ENCODE assay signal across 1 cellular context in the genomic region with DNA sequence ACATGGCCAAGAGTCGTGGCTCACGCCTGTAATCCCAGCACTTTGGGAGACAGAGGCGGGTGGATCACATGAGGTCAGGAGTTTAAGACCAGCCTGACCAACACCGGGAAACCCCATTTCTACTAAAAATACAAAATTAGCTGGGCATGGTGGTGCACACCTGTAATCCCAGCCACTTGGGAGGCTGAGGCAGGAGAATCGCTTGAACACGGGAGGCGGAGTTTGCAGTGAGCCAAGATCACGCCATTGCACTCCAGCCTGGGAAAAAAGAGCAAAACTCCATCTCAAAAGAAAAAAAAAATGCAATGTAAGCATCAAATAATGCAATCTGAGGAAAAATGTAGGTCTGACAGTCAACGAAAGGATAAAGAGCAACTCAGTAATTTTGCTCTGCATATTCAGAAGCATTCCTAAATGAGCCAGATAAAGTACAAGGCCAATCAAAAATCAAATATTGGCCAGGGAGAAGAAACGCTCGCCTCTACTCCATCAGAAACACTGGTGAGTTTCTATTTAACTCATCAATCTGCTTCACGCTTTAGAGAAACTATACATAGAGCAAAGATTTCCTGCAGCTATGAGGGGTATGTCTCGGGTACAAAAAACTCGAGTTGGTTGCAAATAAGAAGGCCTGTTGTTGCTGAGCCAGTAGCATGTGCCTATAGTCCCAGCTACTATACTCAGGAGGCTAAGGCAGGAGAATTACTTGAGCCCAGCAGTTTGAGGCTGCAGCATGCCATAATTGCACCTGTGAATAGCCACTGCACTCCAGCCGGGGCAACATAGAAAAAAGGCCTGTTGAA.
A peak's percentile ranks its signal among the peaks of the same experiment; 100 is the strongest.
TF ChIP-seq lines count a peak whose summit lies in the region.

No MANE protein-coding gene starts in this region.

TF ChIP-seq in K562, 482 proteins besides CTCF, POLR2A, EP300 and RAD21:
- TF ChIP-seq CCAR2 (IDR thresholded peaks at IDR 0.05; ENCODE audit: low read depth, low read length) (no peak), ZNF133 (CRISPR knock-in tag; IDR thresholded peaks at IDR 0.05) (no peak), GTF2E2 (tag; IDR thresholded peaks at IDR 0.05) (no peak), ZNF79 (CRISPR knock-in tag; IDR thresholded peaks at IDR 0.05; ENCODE audit: low read depth) (no peak), MED1 (CRISPR knock-in tag; IDR thresholded peaks at IDR 0.05; ENCODE audit: borderline replicate concordance) (no peak), HMG20A (CRISPR knock-in tag; conservative IDR thresholded peaks at IDR 0.05) (no peak), SAFB2 (IDR thresholded peaks at IDR 0.05; ENCODE audit: borderline replicate concordance, low read depth, low read length, severe bottlenecking) (no peak), ZBTB8A (IDR thresholded peaks at IDR 0.05; ENCODE audit: partially characterized antibody) (no peak), MAFG (tag; conservative IDR thresholded peaks at IDR 0.05) (peak; percentile 70), ZNF316 (IDR thresholded peaks at IDR 0.05) (peak; percentile 89), MTA2 (IDR thresholded peaks at IDR 0.05; ENCODE audit: low read depth) (no peak), ZNF263 (CRISPR knock-in tag; IDR thresholded peaks at IDR 0.05; ENCODE audit: borderline replicate concordance) (no peak), MAFK (IDR thresholded peaks at IDR 0.05; ENCODE audit: low read length) (peak; percentile 16; the same call in 1 of the 2 replicates), ETS1 (conservative IDR thresholded peaks at IDR 0.05; ENCODE audit: control insufficient read depth, low read depth, low read length) (no peak), C11orf30 (IDR thresholded peaks at IDR 0.05; ENCODE audit: low read depth) (peak; percentile 72)
- TF ChIP-seq, protein P1, sequence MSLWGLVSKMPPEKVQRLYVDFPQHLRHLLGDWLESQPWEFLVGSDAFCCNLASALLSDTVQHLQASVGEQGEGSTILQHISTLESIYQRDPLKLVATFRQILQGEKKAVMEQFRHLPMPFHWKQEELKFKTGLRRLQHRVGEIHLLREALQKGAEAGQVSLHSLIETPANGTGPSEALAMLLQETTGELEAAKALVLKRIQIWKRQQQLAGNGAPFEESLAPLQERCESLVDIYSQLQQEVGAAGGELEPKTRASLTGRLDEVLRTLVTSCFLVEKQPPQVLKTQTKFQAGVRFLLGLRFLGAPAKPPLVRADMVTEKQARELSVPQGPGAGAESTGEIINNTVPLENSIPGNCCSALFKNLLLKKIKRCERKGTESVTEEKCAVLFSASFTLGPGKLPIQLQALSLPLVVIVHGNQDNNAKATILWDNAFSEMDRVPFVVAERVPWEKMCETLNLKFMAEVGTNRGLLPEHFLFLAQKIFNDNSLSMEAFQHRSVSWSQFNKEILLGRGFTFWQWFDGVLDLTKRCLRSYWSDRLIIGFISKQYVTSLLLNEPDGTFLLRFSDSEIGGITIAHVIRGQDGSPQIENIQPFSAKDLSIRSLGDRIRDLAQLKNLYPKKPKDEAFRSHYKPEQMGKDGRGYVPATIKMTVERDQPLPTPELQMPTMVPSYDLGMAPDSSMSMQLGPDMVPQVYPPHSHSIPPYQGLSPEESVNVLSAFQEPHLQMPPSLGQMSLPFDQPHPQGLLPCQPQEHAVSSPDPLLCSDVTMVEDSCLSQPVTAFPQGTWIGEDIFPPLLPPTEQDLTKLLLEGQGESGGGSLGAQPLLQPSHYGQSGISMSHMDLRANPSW (CRISPR knock-in tag; IDR thresholded peaks at IDR 0.05): no peak
- TF ChIP-seq, protein P2, sequence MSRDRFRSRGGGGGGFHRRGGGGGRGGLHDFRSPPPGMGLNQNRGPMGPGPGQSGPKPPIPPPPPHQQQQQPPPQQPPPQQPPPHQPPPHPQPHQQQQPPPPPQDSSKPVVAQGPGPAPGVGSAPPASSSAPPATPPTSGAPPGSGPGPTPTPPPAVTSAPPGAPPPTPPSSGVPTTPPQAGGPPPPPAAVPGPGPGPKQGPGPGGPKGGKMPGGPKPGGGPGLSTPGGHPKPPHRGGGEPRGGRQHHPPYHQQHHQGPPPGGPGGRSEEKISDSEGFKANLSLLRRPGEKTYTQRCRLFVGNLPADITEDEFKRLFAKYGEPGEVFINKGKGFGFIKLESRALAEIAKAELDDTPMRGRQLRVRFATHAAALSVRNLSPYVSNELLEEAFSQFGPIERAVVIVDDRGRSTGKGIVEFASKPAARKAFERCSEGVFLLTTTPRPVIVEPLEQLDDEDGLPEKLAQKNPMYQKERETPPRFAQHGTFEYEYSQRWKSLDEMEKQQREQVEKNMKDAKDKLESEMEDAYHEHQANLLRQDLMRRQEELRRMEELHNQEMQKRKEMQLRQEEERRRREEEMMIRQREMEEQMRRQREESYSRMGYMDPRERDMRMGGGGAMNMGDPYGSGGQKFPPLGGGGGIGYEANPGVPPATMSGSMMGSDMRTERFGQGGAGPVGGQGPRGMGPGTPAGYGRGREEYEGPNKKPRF (IDR thresholded peaks at IDR 0.05; ENCODE audit: low read depth, low read length): no peak
